ENCODE assay signal across 20 cellular contexts in the genomic region with DNA sequence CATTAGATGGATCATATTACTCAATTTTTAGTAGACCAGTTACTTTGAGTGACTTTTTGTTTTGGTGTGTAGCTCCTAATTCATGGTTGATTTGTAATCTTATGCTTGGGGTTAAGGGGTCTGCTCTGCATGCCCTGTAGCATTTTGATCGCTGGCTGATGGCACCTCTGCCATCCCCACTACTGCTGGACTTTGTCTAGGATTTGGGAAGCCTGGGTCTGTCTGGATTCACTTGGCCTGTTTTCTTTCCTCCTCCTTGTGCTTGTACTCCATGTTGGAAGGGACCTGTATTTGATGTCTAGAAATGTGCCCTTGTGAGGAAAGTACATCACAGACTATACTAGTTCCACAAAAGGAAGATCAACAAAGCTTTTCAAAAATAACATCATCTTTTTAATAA.
DNase-seq lines count a peak whose midpoint lies in the region; ATAC-seq and TF ChIP-seq lines count a peak whose summit lies in the region.
"Had no signal": no experiment of that assay in that cellular context is flagged by ENCODE, and none has a peak within 500 bp of the region (broad histone marks: within the 10 kb centered on the region; RNA-seq: fewer than 3 reads in every experiment).

No MANE protein-coding gene starts in this region.

- in situ Hi-C loops in IMR-90 (cut with MboI; ENCODE audit: low sequenced_read_pairs), result no loop called here

- H3K14ac ChIP-seq in IMR-90 (replicated peaks; ENCODE audit: low read depth, low read length), result no peak overlapping the region

- WGBS in IMR-90 (ENCODE audit: extremely low coverage in 2 of 2, insufficient read length in 1 of 2), 2 experiments, result 100% methylated on average over 1 of the region's 1 CpG; no CpG with 5 or more reads in 1 of the 2 experiments
- 67% methylated on average over 1 of the region's 1 CpG for WGBS in smooth muscle cell (ENCODE audit: low lambda C conversion rate)

- H3K27me3 Mint-ChIP-seq in immature natural killer cell (ENCODE audit: low read depth in 3 of 3), result peaks cover 0 to 2% (median 0%) of the 10 kb centered on the region in 3 donors
- no peaks in the 10 kb centered on the region for H3K27me3 Mint-ChIP-seq in nephron progenitor cell (ENCODE audit: low read depth, poor library complexity)
- no peaks in the 10 kb centered on the region for H3K27me3 Mint-ChIP-seq in activated naive CD4-positive, alpha-beta T cell treated with anti-CD3 and anti-CD28 coated beads, Interleukin-2, amount 10 ng/mL, durations not matched to agents 7 days and 5 days
- no peaks in the 10 kb centered on the region for H3K27me3 Mint-ChIP-seq in stimulated activated memory B cell treated with anti-CD40 and anti-IgM and Interleukin-4, amounts not matched to agents 10 μg/mL and 1 μg/mL and 100 μg/mL, for 72 hours

- H3K4me2 ChIP-seq in IMR-90 (ENCODE audit: low read depth, low read length) (no peak overlapping the region), smooth muscle cell (no peak overlapping the region)
- H3K4me2 ChIP-seq: GM23338 had no signal

- H3F3A ChIP-seq in smooth muscle cell (ENCODE audit: low read depth), result peaks cover 50% of the 10 kb centered on the region

- H2BK5ac ChIP-seq in IMR-90 (ENCODE audit: low read depth, low read length, poor library complexity, severe bottlenecking), result no peak overlapping the region

- no peak overlapping the region for H3K4me3 ChIP-seq in IMR-90 (ENCODE audit: insufficient read depth, low read depth, low read length)
- no peak overlapping the region for H3K4me3 ChIP-seq in smooth muscle cell
- H3K4me3 ChIP-seq: GM23338, K562 had no signal

- H3K56ac ChIP-seq in IMR-90 (ENCODE audit: extremely low read depth, insufficient read depth, low read length), result no peak overlapping the region

- CTCF ChIA-PET in IMR-90 (lab: Yijun Ruan, JAX), result no interaction called here
- CTCF ChIA-PET in activated naive CD4-positive, alpha-beta T cell treated with anti-CD3 and anti-CD28 coated beads, Interleukin-2, amount 10 ng/mL, durations not matched to agents 7 days and 5 days (lab: Charles Lee), result no interaction called here

- peaks cover 96% of the 10 kb centered on the region for H3K79me2 ChIP-seq in smooth muscle cell (ENCODE audit: low read depth)

- dilution Hi-C loops in IMR-90 (cut with HindIII; ENCODE audit: low sequenced_read_pairs, unreplicated experiment), result no loop called here

- no peak overlapping the region for H2BK15ac ChIP-seq in IMR-90 (ENCODE audit: low read depth, low read length)

- H3K4me1 ChIP-seq in IMR-90 (ENCODE audit: control insufficient read depth, insufficient read depth, low read length) (peaks cover 9% of the 10 kb centered on the region), smooth muscle cell (ENCODE audit: low read depth) (peaks cover 18% of the 10 kb centered on the region)

- no peak for TF ChIP-seq RAD21 in IMR-90 (IDR thresholded peaks at IDR 0.05; ENCODE audit: low read length)

- H3K4ac ChIP-seq in IMR-90 (ENCODE audit: low read depth, low read length), result peak overlapping the region; percentile 47; the same call in 1 of the 2 replicates

- TF ChIP-seq CTCF in IMR-90 (conservative IDR thresholded peaks at IDR 0.05; ENCODE audit: low read depth, low read length) (no peak), nephron progenitor cell (IDR thresholded peaks at IDR 0.05) (no peak), smooth muscle cell (IDR thresholded peaks at IDR 0.05; ENCODE audit: borderline replicate concordance, insufficient read depth, poor library complexity, severe bottlenecking) (no peak)

- no peak overlapping the region for H3K9ac ChIP-seq in IMR-90 (ENCODE audit: low read depth, low read length)
- H3K9ac ChIP-seq in smooth muscle cell (ENCODE audit: low read depth), result no peak overlapping the region

- H3K18ac ChIP-seq in IMR-90 (ENCODE audit: low read depth, low read length), result no peak overlapping the region

- ATAC-seq in IMR-90 (ENCODE audit: low read depth) (no peak), HG02970 (IDR thresholded peaks at IDR 0.05; ENCODE audit: low FRiP score, unreplicated experiment) (no peak), GM21529 (IDR thresholded peaks at IDR 0.05; ENCODE audit: unreplicated experiment) (no peak)
- ATAC-seq in stimulated activated memory B cell treated with anti-CD40 and anti-IgM and Interleukin-4, amounts not matched to agents 10 μg/mL and 1 μg/mL and 100 μg/mL, for 72 hours, result no peak
- ATAC-seq: GM23338, HCT116, K562, PC-3 had no signal

- no peak overlapping the region for H4K91ac ChIP-seq in IMR-90 (ENCODE audit: insufficient read depth, low read depth, low read length)

- H3K9me3 Mint-ChIP-seq in immature natural killer cell (no peaks in the 10 kb centered on the region), nephron progenitor cell (peaks cover 6% of the 10 kb centered on the region)
- H3K9me3 Mint-ChIP-seq in activated naive CD4-positive, alpha-beta T cell treated with anti-CD3 and anti-CD28 coated beads, Interleukin-2, amount 10 ng/mL, durations not matched to agents 7 days and 5 days, result no peaks in the 10 kb centered on the region
- H3K9me3 Mint-ChIP-seq in stimulated activated memory B cell treated with anti-CD40 and anti-IgM and Interleukin-4, amounts not matched to agents 10 μg/mL and 1 μg/mL and 100 μg/mL, for 72 hours, result no peaks in the 10 kb centered on the region

- H4K5ac ChIP-seq in IMR-90 (ENCODE audit: low read depth, low read length), result no peak overlapping the region

- H3K27me3 ChIP-seq in IMR-90 (ENCODE audit: control insufficient read depth, insufficient read depth, low read length) (no peaks in the 10 kb centered on the region), smooth muscle cell (ENCODE audit: low read depth) (no peaks in the 10 kb centered on the region)

- peak overlapping the region in 5 of 6 donors; percentile 58 to 76 (median 61) for H3K27ac Mint-ChIP-seq in immature natural killer cell
- peak overlapping the region; percentile 69 for H3K27ac Mint-ChIP-seq in nephron progenitor cell
- H3K27ac Mint-ChIP-seq in activated naive CD4-positive, alpha-beta T cell treated with anti-CD3 and anti-CD28 coated beads, Interleukin-2, amount 10 ng/mL, durations not matched to agents 7 days and 5 days, result no peak overlapping the region
- no peak overlapping the region for H3K27ac Mint-ChIP-seq in stimulated activated memory B cell treated with anti-CD40 and anti-IgM and Interleukin-4, amounts not matched to agents 10 μg/mL and 1 μg/mL and 100 μg/mL, for 72 hours
- H3K27ac Mint-ChIP-seq: GM23338 had no signal

- no peak overlapping the region for H2AK9ac ChIP-seq in IMR-90 (replicated peaks; ENCODE audit: low read depth, low read length, poor library complexity)

- peaks cover 17% of the 10 kb centered on the region for H3K9me1 ChIP-seq in IMR-90 (ENCODE audit: insufficient read depth, low read length)

- no peak overlapping the region for H2AFZ ChIP-seq in IMR-90 (replicated peaks; ENCODE audit: low read length, poor library complexity)
- H2AFZ ChIP-seq in smooth muscle cell (ENCODE audit: low read depth), result no peak overlapping the region
- H2AFZ ChIP-seq: GM23338 had no signal

- intact Hi-C loops in IMR-90 (cut with micrococcal nuclease), result no loop called here

- no peak overlapping the region for H3K23ac ChIP-seq in IMR-90 (ENCODE audit: low read depth, low read length)

- H3K4me3 Mint-ChIP-seq in immature natural killer cell (peak overlapping the region in 1 of 5 donors; percentile 30), nephron progenitor cell (no peak overlapping the region)
- no peak overlapping the region for H3K4me3 Mint-ChIP-seq in activated naive CD4-positive, alpha-beta T cell treated with anti-CD3 and anti-CD28 coated beads, Interleukin-2, amount 10 ng/mL, durations not matched to agents 7 days and 5 days
- H3K4me3 Mint-ChIP-seq in stimulated activated memory B cell treated with anti-CD40 and anti-IgM and Interleukin-4, amounts not matched to agents 10 μg/mL and 1 μg/mL and 100 μg/mL, for 72 hours, result no peak overlapping the region
- H3K4me3 Mint-ChIP-seq: GM23338 had no signal

- no TSS peak for BruUV-seq in IMR-90 (replicated peaks; lab: Mats Ljungman, UMichigan)

- H3K4me1 Mint-ChIP-seq in immature natural killer cell (peaks cover 48 to 84% of the 10 kb centered on the region in 2 donors), nephron progenitor cell (peaks cover 26% of the 10 kb centered on the region)
- H3K4me1 Mint-ChIP-seq in activated naive CD4-positive, alpha-beta T cell treated with anti-CD3 and anti-CD28 coated beads, Interleukin-2, amount 10 ng/mL, durations not matched to agents 7 days and 5 days, result no peaks in the 10 kb centered on the region
- no peaks in the 10 kb centered on the region for H3K4me1 Mint-ChIP-seq in stimulated activated memory B cell treated with anti-CD40 and anti-IgM and Interleukin-4, amounts not matched to agents 10 μg/mL and 1 μg/mL and 100 μg/mL, for 72 hours

- no peak overlapping the region; the same call in 1 of the 2 replicates for H2AK5ac ChIP-seq in IMR-90 (ENCODE audit: low read depth, low read length)

- no peak overlapping the region; the same call in 1 of the 2 replicates for H3K27ac ChIP-seq in IMR-90 (ENCODE audit: insufficient read depth, low read length)
- peak overlapping the region; percentile 82 for H3K27ac ChIP-seq in smooth muscle cell (ENCODE audit: low read depth)

- POLR2A ChIA-PET in IMR-90 (lab: Charles Lee; ENCODE audit: unreplicated experiment), result no interaction called here

- no peak overlapping the region for H4K8ac ChIP-seq in IMR-90 (ENCODE audit: low read depth in 2 of 2, low read length in 2 of 2)

- no peak overlapping the region for H2BK20ac ChIP-seq in IMR-90 (ENCODE audit: low read depth, low read length)

- DNase-seq in IMR-90 (no peak), immature natural killer cell (no peak), nephron progenitor cell (no peak), smooth muscle cell (lab: John Stamatoyannopoulos, UW; ENCODE audit: unreplicated experiment) (no peak)
- DNase-seq in activated naive CD4-positive, alpha-beta T cell treated with anti-CD3 and anti-CD28 coated beads, Interleukin-2, amount 10 ng/mL, durations not matched to agents 7 days and 5 days, result no peak
- DNase-seq: ACHN, C1 segment of cervical spinal cord, DND-41, NCI-H1105 treated with DMSO at 0.1 percent for 48 hours, NCI-H1694 treated with DMSO at 0.1 percent for 48 hours, NCI-H2107, NCI-H226, NCI-H524, PC-3 had no signal

- peaks cover 27 to 82% of the 10 kb centered on the region in 2 experiments for H3K79me1 ChIP-seq in IMR-90 (ENCODE audit: low read depth in 1 of 2, low read length in 2 of 2)

- H3K36me3 ChIP-seq in IMR-90 (ENCODE audit: control insufficient read depth, insufficient read depth, low read length) (peaks cover 4% of the 10 kb centered on the region; the same call in 1 of the 2 replicates), smooth muscle cell (ENCODE audit: low read depth) (no peaks in the 10 kb centered on the region)

- no peak overlapping the region for H2BK120ac ChIP-seq in IMR-90 (ENCODE audit: low read depth, low read length)

- H3K9me3 ChIP-seq in IMR-90 (ENCODE audit: control insufficient read depth, insufficient read depth, low read length) (no peaks in the 10 kb centered on the region), smooth muscle cell (replicated peaks; ENCODE audit: low read depth) (no peaks in the 10 kb centered on the region)

- peaks cover 0 to under 1% (median 0%) of the 10 kb centered on the region in 3 donors for H3K36me3 Mint-ChIP-seq in immature natural killer cell
- H3K36me3 Mint-ChIP-seq in nephron progenitor cell (ENCODE audit: low read depth), result peaks cover 36% of the 10 kb centered on the region
- H3K36me3 Mint-ChIP-seq in activated naive CD4-positive, alpha-beta T cell treated with anti-CD3 and anti-CD28 coated beads, Interleukin-2, amount 10 ng/mL, durations not matched to agents 7 days and 5 days, result no peaks in the 10 kb centered on the region
- no peaks in the 10 kb centered on the region for H3K36me3 Mint-ChIP-seq in stimulated activated memory B cell treated with anti-CD40 and anti-IgM and Interleukin-4, amounts not matched to agents 10 μg/mL and 1 μg/mL and 100 μg/mL, for 72 hours

- H4K20me1 ChIP-seq in IMR-90 (ENCODE audit: insufficient read depth, low read length) (peaks cover 62% of the 10 kb centered on the region), smooth muscle cell (ENCODE audit: low read depth) (peaks cover 91% of the 10 kb centered on the region)

- TF ChIP-seq POLR2A in IMR-90 (IDR thresholded peaks at IDR 0.05; ENCODE audit: low read depth, low read length), result no peak

Comparison
In these comparisons a context has a peak if more than half of its experiments do, and no peak if none do; other contexts are left out.
1. H3K27ac Mint-ChIP-seq: peak in immature natural killer cell (5 of 6) and nephron progenitor cell (single experiment); none in activated naive CD4-positive, alpha-beta T cell treated with anti-CD3 and anti-CD28 coated beads, Interleukin-2, amount 10 ng/mL, durations not matched to agents 7 days and 5 days (single experiment) and stimulated activated memory B cell treated with anti-CD40 and anti-IgM and Interleukin-4, amounts not matched to agents 10 μg/mL and 1 μg/mL and 100 μg/mL, for 72 hours (single experiment).